8 cellular contexts compared by ENCODE assay signal in genomic region chr18:45664824-45665763, GRCh38. TPM values are rescaled to one million over a fixed set of nuclear protein-coding genes. Genes with fewer than 3 reads are reported as not detected.
DNase-seq lines count a peak whose midpoint lies in the region; ATAC-seq and TF ChIP-seq lines count a peak whose summit lies in the region.

No MANE protein-coding gene starts in this region.

- TF ChIP-seq POLR2A in IMR-90 (IDR thresholded peaks at IDR 0.05; ENCODE audit: low read depth, low read length) (peak; percentile 39; the same call in 1 of the 2 replicates), upper lobe of left lung (IDR thresholded peaks at IDR 0.05) (no peak)

- dilution Hi-C loops in IMR-90 (cut with HindIII; ENCODE audit: low sequenced_read_pairs, unreplicated experiment) = no loop called here

- H3K4me2 ChIP-seq in IMR-90 (ENCODE audit: low read depth, low read length) = no peak overlapping the region

- intact Hi-C loops in IMR-90 (cut with micrococcal nuclease) = loop anchor here (1.0 kb wide), 4 partner anchors 215 to 408 kb away; no protein-coding TSS in a partner anchor

- H2AK9ac ChIP-seq in IMR-90 (replicated peaks; ENCODE audit: low read depth, low read length, poor library complexity) = no peak overlapping the region

- H2AK5ac ChIP-seq in IMR-90 (ENCODE audit: low read depth, low read length) = peak overlapping the region; percentile 40; the same call in 1 of the 2 replicates

- H2BK5ac ChIP-seq in IMR-90 (ENCODE audit: low read depth, low read length, poor library complexity, severe bottlenecking) = no peak overlapping the region

- H3K4me1 ChIP-seq in IMR-90 (ENCODE audit: control insufficient read depth, insufficient read depth, low read length) = peaks cover 8% of the 10 kb centered on the region
- H3K4me1 ChIP-seq in upper lobe of left lung = peaks cover 15 to 26% (median 16%) of the 10 kb centered on the region in 4 donors

- TF ChIP-seq CTCF in IMR-90 (conservative IDR thresholded peaks at IDR 0.05; ENCODE audit: low read depth, low read length) = peak; percentile 94
- peak; percentile 85 to 91 (median 89) for TF ChIP-seq CTCF in upper lobe of left lung (IDR thresholded peaks at IDR 0.05)

- in situ Hi-C loops in IMR-90 (cut with MboI; ENCODE audit: low sequenced_read_pairs) = loop anchor here (10.0 to 25.0 kb wide), 2 partner anchors 410 to 997 kb away; partner anchors contain the start of genes LOXHD1 and PSTPIP2

- H3K14ac ChIP-seq in IMR-90 (replicated peaks; ENCODE audit: low read depth, low read length) = peak overlapping the region; percentile 74

- no peak overlapping the region for H4K91ac ChIP-seq in IMR-90 (ENCODE audit: insufficient read depth, low read depth, low read length)

- no peaks in the 10 kb centered on the region for H3K27me3 ChIP-seq in IMR-90 (ENCODE audit: control insufficient read depth, insufficient read depth, low read length)
- H3K27me3 ChIP-seq in upper lobe of left lung = no peaks in the 10 kb centered on the region

- H4K5ac ChIP-seq in IMR-90 (ENCODE audit: low read depth, low read length) = no peak overlapping the region

- TF ChIP-seq EP300 in upper lobe of left lung (IDR thresholded peaks at IDR 0.05) = no peak

- H2BK15ac ChIP-seq in IMR-90 (ENCODE audit: low read depth, low read length) = no peak overlapping the region

- H3K9me3 ChIP-seq in IMR-90 (ENCODE audit: control insufficient read depth, insufficient read depth, low read length) (no peaks in the 10 kb centered on the region), upper lobe of left lung (no peaks in the 10 kb centered on the region)

- ATAC-seq in GM19043 (IDR thresholded peaks at IDR 0.05; ENCODE audit: low read depth, unreplicated experiment) = peak; percentile 53
- ATAC-seq in IMR-90 (ENCODE audit: low read depth) = peak; percentile 81
- peak; percentile 78 to 89 for ATAC-seq in upper lobe of left lung (ENCODE audit: low FRiP score in 2 of 2)

- no peak overlapping the region for H3K18ac ChIP-seq in IMR-90 (ENCODE audit: low read depth, low read length)

- POLR2A ChIA-PET in IMR-90 (lab: Charles Lee; ENCODE audit: unreplicated experiment) = no interaction called here

- H2AFZ ChIP-seq in IMR-90 (replicated peaks; ENCODE audit: low read length, poor library complexity) = peak overlapping the region; percentile 82

- DNase-seq in C1 segment of cervical spinal cord (lab: John Stamatoyannopoulos, UW) (peak in 11 of 14 donors; percentile 3 to 50 (median 18)), IMR-90 (peak; percentile 68), RKO (ENCODE audit: low spot score) (peak; percentile 60), fibroblast of the conjunctiva (ENCODE audit: low read depth) (peak; percentile 43), occipital lobe (lab: John Stamatoyannopoulos, UW) (peak; percentile 27), upper lobe of left lung (peak in 1 of 2 donors; percentile 53)
- DNase-seq in activated T-helper 9 cell treated with anti-CD3 and anti-CD28 coated beads, Interleukin-2, amount 50 U/mL, for 16 hours (ENCODE audit: low read depth) = peak; percentile 29

- H3K4me3 ChIP-seq in IMR-90 (ENCODE audit: insufficient read depth, low read depth, low read length) (no peak overlapping the region), upper lobe of left lung (no peak overlapping the region)

- H3K23ac ChIP-seq in IMR-90 (ENCODE audit: low read depth, low read length) = peak overlapping the region; percentile 52; the same call in 1 of the 2 replicates

- H3K27ac ChIP-seq in IMR-90 (ENCODE audit: insufficient read depth, low read length) (no peak overlapping the region), upper lobe of left lung (peak overlapping the region in 3 of 4 donors; percentile 37 to 67 (median 57))

- peak overlapping the region in 1 of 2 experiments; percentile 88; a peak in 2 of 4 replicates for H4K8ac ChIP-seq in IMR-90 (ENCODE audit: low read depth in 2 of 2, low read length in 2 of 2)

- peak; percentile 96 for TF ChIP-seq RAD21 in IMR-90 (IDR thresholded peaks at IDR 0.05; ENCODE audit: low read length)

- no peaks in the 10 kb centered on the region for H3K79me1 ChIP-seq in IMR-90 (ENCODE audit: low read depth in 1 of 2, low read length in 2 of 2)

- peak overlapping the region; percentile 52; the same call in 1 of the 2 replicates for H2BK120ac ChIP-seq in IMR-90 (ENCODE audit: low read depth, low read length)

- no peaks in the 10 kb centered on the region for H4K20me1 ChIP-seq in IMR-90 (ENCODE audit: insufficient read depth, low read length)

- H3K4ac ChIP-seq in IMR-90 (ENCODE audit: low read depth, low read length) = no peak overlapping the region; the same call in 1 of the 2 replicates

- CTCF ChIA-PET in IMR-90 (lab: Yijun Ruan, JAX) = interaction anchor here (0.5 to 1.2 kb wide), 11 partner anchors 13 to 469 kb away, joined by 3 to 8 read pairs (median 4); no protein-coding TSS in a partner anchor

- H3K9ac ChIP-seq in IMR-90 (ENCODE audit: low read depth, low read length) = no peak overlapping the region

- H3K36me3 ChIP-seq in IMR-90 (ENCODE audit: control insufficient read depth, insufficient read depth, low read length) (no peaks in the 10 kb centered on the region), upper lobe of left lung (no peaks in the 10 kb centered on the region)

- H2BK20ac ChIP-seq in IMR-90 (ENCODE audit: low read depth, low read length) = peak overlapping the region; percentile 62; the same call in 1 of the 2 replicates

- H3K9me1 ChIP-seq in IMR-90 (ENCODE audit: insufficient read depth, low read length) = no peaks in the 10 kb centered on the region

- H3K56ac ChIP-seq in IMR-90 (ENCODE audit: extremely low read depth, insufficient read depth, low read length) = no peak overlapping the region

- WGBS in IMR-90 (ENCODE audit: extremely low coverage in 2 of 2, insufficient read length in 1 of 2), 2 experiments = no CpG with 5 or more reads among the region's 6 CpGs
- 34 to 40% methylated on average over 6 of the region's 6 CpGs for whole genome bisulfite sequencing in upper lobe of left lung, 2 donors

- BruUV-seq in IMR-90 (replicated peaks; lab: Mats Ljungman, UMichigan) = no TSS peak

TF ChIP-seq in IMR-90, 13 proteins besides CTCF, POLR2A, EP300 and RAD21:
- no peak for TF ChIP-seq BHLHE40 (IDR thresholded peaks at IDR 0.05; ENCODE audit: low read depth, low read length)
- TF ChIP-seq RCOR1 (IDR thresholded peaks at IDR 0.05; ENCODE audit: insufficient replicate concordance, low read length) = no peak
- no peak for TF ChIP-seq FOS (IDR thresholded peaks at IDR 0.05; ENCODE audit: low read depth, low read length)
- peak; percentile 90 for TF ChIP-seq SMC3 (IDR thresholded peaks at IDR 0.05; ENCODE audit: low read depth, low read length)

RNA-seq across cellular contexts. Expression of gene SLC14A2, which starts 49.8 kb away (rescaled TPM):
- total RNA-seq in IMR-90 (2012; rRNA removed) (not detected in 2 replicates), occipital lobe (0.16 TPM), upper lobe of left lung (under 1 TPM in 2 of 6 donors, not detected in 4; 0.10 to 0.29 TPM)
- polyA plus RNA-seq in IMR-90 (2012; rRNA removed) = 0.03 TPM in 1 of 2 replicates, not detected in the other
- polyA plus RNA-seq in IMR-90 (2012; cell fraction: cytosol; rRNA removed) = not detected in 2 replicates
- not detected in 2 replicates for polyA plus RNA-seq in IMR-90 (2012; cell fraction: nucleus; rRNA removed; ENCODE audit: low replicate concordance)

RNA-seq across cellular contexts. Expression of gene SLC14A1, which starts 58.9 kb away (rescaled TPM):
- 21.7 and 31.9 TPM in 2 replicates for total RNA-seq in IMR-90 (2012; rRNA removed)
- polyA plus RNA-seq in IMR-90 (2012; rRNA removed) = 18.3 and 20.5 TPM in 2 replicates
- polyA plus RNA-seq in IMR-90 (2012; cell fraction: cytosol; rRNA removed) = 24.8 and 32.4 TPM in 2 replicates
- polyA plus RNA-seq in IMR-90 (2012; cell fraction: nucleus; rRNA removed; ENCODE audit: low replicate concordance) = 45.7 and 80.2 TPM in 2 replicates
- total RNA-seq in occipital lobe = 4.1 TPM
- total RNA-seq in upper lobe of left lung = 10 to 100 TPM in 1 of 6 donors, 1 to 10 TPM in 4, not detected in 1; 5.5 to 33.1 (median 6.8) TPM
